In genomic region chr22:36731321-36731720, GRCh38 we compare ENCODE assay signal across 4 cellular contexts. TPM values are rescaled to one million over a fixed set of nuclear protein-coding genes. Genes with fewer than 3 reads are reported as not detected.
"Had no signal": no experiment of that assay in that cellular context is flagged by ENCODE, and none has a peak within 500 bp of the region (broad histone marks: within the 10 kb centered on the region; RNA-seq: fewer than 3 reads in every experiment).

No MANE protein-coding gene starts in this region.

RNA-seq across cellular contexts. Expression of gene CACNG2, which starts 27.8 kb away (rescaled TPM):
- total RNA-seq: HepG2, HT1080, IMR-90, Right ventricle myocardium inferior had no signal
- polyA plus RNA-seq: HepG2, IMR-90 had no signal
